27 cellular contexts compared by ENCODE assay signal in genomic region chr18:51486735-51487366, GRCh38.
"Had no signal": no experiment of that assay in that cellular context is flagged by ENCODE, and none has a peak within 500 bp of the region (broad histone marks: within the 10 kb centered on the region; RNA-seq: fewer than 3 reads in every experiment).

No MANE protein-coding gene starts in this region.

- H3K9me3 ChIP-seq: colonic mucosa, esophagus muscularis mucosa, gastroesophageal sphincter, heart left ventricle, left lung, lower lobe of right lung, mucosa of descending colon had no signal

- DNase-seq: colonic mucosa; cortex of kidney; effector CD8-positive, alpha-beta T cell; effector memory CD8-positive, alpha-beta T cell; endodermal cell; foreskin keratinocyte; heart left ventricle; hypothalamus; immature natural killer cell; islet precursor cell; kidney; kidney glomerular epithelial cell; left colon; left lung; left ventricle myocardium superior; lower lobe of right lung; mesenchymal stem cell; mucosa of descending colon; naive B cell; naive thymus-derived CD8-positive, alpha-beta T cell had no signal

- H3K36me3 ChIP-seq: colonic mucosa, esophagus muscularis mucosa, gastroesophageal sphincter, heart left ventricle, left lung, lower lobe of right lung had no signal

- H3K4me3 Mint-ChIP-seq: dendritic cell treated with granulocyte-macrophage colony-stimulating factor and Interleukin-4, amounts not matched to agents 40 ng/mL and 50 ng/mL, for 4 days; effector memory CD8-positive, alpha-beta T cell; endodermal cell; immature natural killer cell; mesothelial cell of epicardium; naive B cell; naive thymus-derived CD8-positive, alpha-beta T cell had no signal

- H2AFZ ChIP-seq: hepatocyte had no signal

- H3K79me2 ChIP-seq: hepatocyte had no signal

- H3K27me3 ChIP-seq: colonic mucosa, esophagus muscularis mucosa, foreskin keratinocyte, gastroesophageal sphincter, heart left ventricle, hepatocyte, left lung had no signal

- FAIRE-seq: endometrium, frontal cortex, kidney had no signal

- H3K27me3 Mint-ChIP-seq: dendritic cell treated with granulocyte-macrophage colony-stimulating factor and Interleukin-4, amounts not matched to agents 40 ng/mL and 50 ng/mL, for 4 days; effector memory CD8-positive, alpha-beta T cell had no signal

- H3K36me3 Mint-ChIP-seq: immature natural killer cell; mesothelial cell of epicardium; naive B cell; naive thymus-derived CD8-positive, alpha-beta T cell had no signal

- H3K4me3 ChIP-seq: colonic mucosa, esophagus muscularis mucosa, gastroesophageal sphincter, heart left ventricle, hepatocyte, left lung, lower lobe of right lung, mucosa of descending colon had no signal

- H3K4me1 Mint-ChIP-seq: endodermal cell; immature natural killer cell; mesothelial cell of epicardium; naive B cell; naive thymus-derived CD8-positive, alpha-beta T cell had no signal

- H3K27ac ChIP-seq: colonic mucosa, esophagus muscularis mucosa, foreskin keratinocyte, gastroesophageal sphincter, heart left ventricle, hepatocyte, left lung, lower lobe of right lung had no signal

- ATAC-seq: effector memory CD8-positive, alpha-beta T cell; foreskin keratinocyte; gastroesophageal sphincter; heart left ventricle; left colon; left lung; left ventricle myocardium superior; lower lobe of right lung; mucosa of descending colon; naive thymus-derived CD8-positive, alpha-beta T cell had no signal

- H3K27ac Mint-ChIP-seq: dendritic cell treated with granulocyte-macrophage colony-stimulating factor and Interleukin-4, amounts not matched to agents 40 ng/mL and 50 ng/mL, for 4 days; effector memory CD8-positive, alpha-beta T cell; endodermal cell; immature natural killer cell; mesothelial cell of epicardium had no signal

- H3K9me3 Mint-ChIP-seq: dendritic cell treated with granulocyte-macrophage colony-stimulating factor and Interleukin-4, amounts not matched to agents 40 ng/mL and 50 ng/mL, for 4 days; effector memory CD8-positive, alpha-beta T cell; mesothelial cell of epicardium; naive thymus-derived CD8-positive, alpha-beta T cell had no signal

- H3K4me1 ChIP-seq: colonic mucosa, esophagus muscularis mucosa, gastroesophageal sphincter, heart left ventricle, left lung, lower lobe of right lung had no signal

- H3K4me2 ChIP-seq: hepatocyte had no signal
